7 cellular contexts compared by ENCODE assay signal in genomic region chr1:155590516-155591247, GRCh38. TPM values are rescaled to one million over a fixed set of nuclear protein-coding genes. Genes with fewer than 3 reads are reported as not detected.
DNase-seq lines count a peak whose midpoint lies in the region; ATAC-seq and TF ChIP-seq lines count a peak whose summit lies in the region.
"Not testable (repeated sequence)": the region's sequence is repeated elsewhere in the genome, so short reads cannot be mapped to it uniquely, and the experiment has no call there.

No MANE protein-coding gene starts in this region.

- ATAC-seq in GM23338, result peak; percentile 67
- peak; percentile 49 for ATAC-seq in Panc1
- ATAC-seq in esophagus mucosa, result peak; percentile 55
- peak; percentile 22 for ATAC-seq in upper lobe of right lung

- H3K9ac ChIP-seq in neuronal stem cell (ENCODE audit: low read depth, low read length, poor library complexity), result not testable (repeated sequence)

- DNase-seq in GM23338 (ENCODE audit: low spot score); HFFc6; Panc1 (ENCODE audit: low read depth, low spot score); neuronal stem cell (ENCODE audit: low spot score); upper lobe of right lung: not testable (repeated sequence)
- DNase-seq in ecto neural progenitor cell (ENCODE audit: low spot score), result peak; percentile 46

- H3K9me2 ChIP-seq in GM23338 (ENCODE audit: insufficient read depth), result not testable (repeated sequence)

- in situ Hi-C loops in Panc1 (cut with HindIII; ENCODE audit: low pct_unique_long_range_greater_than_20kb, low sequenced_read_pairs), result not testable (repeated sequence)

- H3K36me3 Mint-ChIP-seq in GM23338 (ENCODE audit: low read depth); HFFc6 (ENCODE audit: low read depth): not testable (repeated sequence)

- H3K9me3 Mint-ChIP-seq in GM23338, HFFc6: not testable (repeated sequence)

- H3K27ac ChIP-seq in GM23338 (ENCODE audit: low read depth); Panc1 (ENCODE audit: low read length); neuronal stem cell (replicated peaks; ENCODE audit: low read length); upper lobe of right lung: not testable (repeated sequence)

- H4K91ac ChIP-seq in neuronal stem cell (ENCODE audit: low read depth, low read length, poor library complexity), result not testable (repeated sequence)

- H3K4me2 ChIP-seq in GM23338; neuronal stem cell (ENCODE audit: insufficient read depth, low read length, poor library complexity, severe bottlenecking): not testable (repeated sequence)

- not testable (repeated sequence) for H3K4me1 Mint-ChIP-seq in GM23338; HFFc6 (ENCODE audit: low read depth)

- not testable (repeated sequence) for H3K36me3 ChIP-seq in GM23338 (ENCODE audit: insufficient read depth); Panc1 (ENCODE audit: control insufficient read depth, insufficient read depth, low read length); neuronal stem cell (replicated peaks in 1 of 2; ENCODE audit: control insufficient read depth in 2 of 2, insufficient read depth in 2 of 2, low read length in 2 of 2); upper lobe of right lung

- H3K14ac ChIP-seq in neuronal stem cell (ENCODE audit: low read length), result peak overlapping the region; percentile 17

- POLR2A ChIA-PET in Panc1 (lab: Charles Lee), result not testable (repeated sequence)

- WGBS in neuronal stem cell (ENCODE audit: extremely low coverage in 2 of 2, insufficient read length in 2 of 2, insufficient replicate concordance in 1 of 2), 2 donors, result no CpG with 5 or more reads among the region's 20 CpGs

- not testable (repeated sequence) for H3K23ac ChIP-seq in neuronal stem cell (ENCODE audit: low read depth, low read length, poor library complexity)

- not testable (repeated sequence) for H3K27me3 ChIP-seq in GM23338 (ENCODE audit: insufficient read depth); Panc1 (ENCODE audit: control insufficient read depth, insufficient read depth, low read length); neuronal stem cell (ENCODE audit: control insufficient read depth in 3 of 3, insufficient read depth in 3 of 3, low read depth in 1 of 3, low read length in 3 of 3); upper lobe of right lung

- TF ChIP-seq CTCF in GM23338 (conservative IDR thresholded peaks at IDR 0.05; ENCODE audit: low read depth in 2 of 2); Panc1 (IDR thresholded peaks at IDR 0.05); upper lobe of right lung (IDR thresholded peaks at IDR 0.05): not testable (repeated sequence)
- 0 out of 2 replicates have a peak, but pooled peaks have one; percentile 6 for TF ChIP-seq CTCF in HFFc6 (IDR thresholded peaks at IDR 0.05)

- not testable (repeated sequence) for H2BK120ac ChIP-seq in neuronal stem cell (ENCODE audit: low read depth, low read length)

- CTCF ChIA-PET in Panc1 (lab: Charles Lee), result interaction anchor here (0.6 to 0.7 kb wide), 2 partner anchors 19 to 451 kb away, joined by 3 to 4 read pairs; no protein-coding TSS in a partner anchor

- not testable (repeated sequence) for H3F3A ChIP-seq in GM23338 (replicated peaks; ENCODE audit: low read depth)

- not testable (repeated sequence) for H3K27me3 Mint-ChIP-seq in GM23338 (ENCODE audit: insufficient read depth, low read depth, poor library complexity); HFFc6 (ENCODE audit: insufficient read depth)

- intact Hi-C loops in Panc1 (cut with micrococcal nuclease; ENCODE audit: unreplicated experiment); upper lobe of right lung (cut with DNase I): not testable (repeated sequence)

- not testable (repeated sequence) for H3K27ac Mint-ChIP-seq in GM23338, HFFc6

- not testable (repeated sequence) for H2BK12ac ChIP-seq in neuronal stem cell (ENCODE audit: low read length)

- not testable (repeated sequence) for H4K20me1 ChIP-seq in GM23338 (replicated peaks; ENCODE audit: insufficient read depth)

- H3K79me2 ChIP-seq in GM23338 (replicated peaks; ENCODE audit: insufficient read depth), result not testable (repeated sequence)

- H4K8ac ChIP-seq in neuronal stem cell (ENCODE audit: low read depth, low read length), result peak overlapping the region; percentile 23

- not testable (repeated sequence) for H2BK5ac ChIP-seq in neuronal stem cell (ENCODE audit: low read length)

- not testable (repeated sequence) for H3K9me3 ChIP-seq in Panc1 (ENCODE audit: control insufficient read depth, insufficient read depth, low read depth, low read length); neuronal stem cell (replicated peaks in 1 of 2; ENCODE audit: control insufficient read depth in 2 of 2, insufficient read depth in 1 of 2, low read depth in 1 of 2, low read length in 2 of 2); upper lobe of right lung

- peak overlapping the region; percentile 59 for H3K18ac ChIP-seq in neuronal stem cell (ENCODE audit: low read length)

- H3K4me3 Mint-ChIP-seq in GM23338, HFFc6: not testable (repeated sequence)

- not testable (repeated sequence) for H2AFZ ChIP-seq in GM23338; neuronal stem cell (ENCODE audit: low read length)

- not testable (repeated sequence) for H2BK15ac ChIP-seq in neuronal stem cell (ENCODE audit: low read length)

- BruUV-seq in Panc1 (replicated peaks; lab: Mats Ljungman, UMichigan), result not testable (repeated sequence)

- not testable (repeated sequence) for H2AK5ac ChIP-seq in neuronal stem cell (ENCODE audit: low read depth, low read length)

- not testable (repeated sequence) for H3K4me3 ChIP-seq in GM23338; Panc1 (ENCODE audit: low read depth in 2 of 2, low read length in 2 of 2); neuronal stem cell (ENCODE audit: low read length in 2 of 2); upper lobe of right lung

- not testable (repeated sequence) for H3K79me1 ChIP-seq in neuronal stem cell (ENCODE audit: low read depth, low read length)

- H3K4ac ChIP-seq in neuronal stem cell (ENCODE audit: low read length), result not testable (repeated sequence)

- not testable (repeated sequence) for H3K4me1 ChIP-seq in GM23338 (ENCODE audit: insufficient read depth); Panc1 (ENCODE audit: control insufficient read depth, insufficient read depth, low read length); neuronal stem cell (ENCODE audit: control insufficient read depth in 2 of 2, insufficient read depth in 1 of 2, low read depth in 1 of 2, low read length in 2 of 2); upper lobe of right lung

RNA-seq across cellular contexts. Expression of gene MSTO1, which starts 19.3 kb away (rescaled TPM):
- total RNA-seq in GM23338 (2014; rRNA removed; shearing (Covaris generic)), result 25.9 and 35.4 TPM in 2 replicates
- 42.2 and 43.5 TPM in 2 replicates for polyA plus RNA-seq in GM23338 (2016; fragmentation: Nextera tagmentation; extraction: Ambion mirVana)
- 10 to 100 TPM; 34.8 to 40.5 (median 37.5) TPM for total RNA-seq in HFFc6 (2021; fragmentation: NEBNext Ultra II Directional; extraction: Animal tissue kit (Norgen Biotek cat#: 25700))
- total RNA-seq in Panc1 (2021; ENCODE audit: unreplicated experiment) (60.9 TPM), esophagus mucosa (16.7 TPM), upper lobe of right lung (25.4 TPM)
- 55.6 TPM for polyA plus RNA-seq in Panc1 (2012; ENCODE audit: insufficient read length)
- polyA plus RNA-seq in neuronal stem cell (2013, experiment 1 of 2), result 25.1 TPM
- 24.8 TPM for polyA plus RNA-seq in neuronal stem cell (2013, experiment 2 of 2)

RNA-seq across cellular contexts. Expression of gene ASH1L, which starts 28.1 kb away (rescaled TPM):
- 17.4 and 23.6 TPM in 2 replicates for total RNA-seq in GM23338 (2014; rRNA removed; shearing (Covaris generic))
- polyA plus RNA-seq in GM23338 (2016; fragmentation: Nextera tagmentation; extraction: Ambion mirVana), result 17.7 and 24.7 TPM in 2 replicates
- total RNA-seq in HFFc6 (2021; fragmentation: NEBNext Ultra II Directional; extraction: Animal tissue kit (Norgen Biotek cat#: 25700)), result 10 to 100 TPM; 25.7 to 32.5 (median 26.7) TPM
- total RNA-seq in Panc1 (2021; ENCODE audit: unreplicated experiment), result 40.9 TPM
- polyA plus RNA-seq in Panc1 (2012; ENCODE audit: insufficient read length), result 23.0 TPM
- 25.3 TPM for total RNA-seq in esophagus mucosa
- 7.5 TPM for polyA plus RNA-seq in neuronal stem cell (2013, experiment 1 of 2)
- polyA plus RNA-seq in neuronal stem cell (2013, experiment 2 of 2), result 7.9 TPM
- total RNA-seq in upper lobe of right lung, result 56.6 TPM
